Comparison of ENCODE assay signal across 18 cellular contexts in genomic region chr3:64203216-64203615, GRCh38. TPM values are rescaled to one million over a fixed set of nuclear protein-coding genes. Genes with fewer than 3 reads are reported as not detected.
DNase-seq lines count a peak whose midpoint lies in the region; ATAC-seq and TF ChIP-seq lines count a peak whose summit lies in the region.
"Had no signal": no experiment of that assay in that cellular context is flagged by ENCODE, and none has a peak within 500 bp of the region (broad histone marks: within the 10 kb centered on the region; RNA-seq: fewer than 3 reads in every experiment).

No MANE protein-coding gene starts in this region.

- no peak for TF ChIP-seq RAD21 in SK-N-SH (IDR thresholded peaks at IDR 0.05; ENCODE audit: low read length)

- no peaks in the 10 kb centered on the region for H3K4me1 Mint-ChIP-seq in CD14-positive monocyte

- CTCF ChIA-PET in SK-N-SH (lab: Yijun Ruan, JAX) = no interaction called here

- 97% methylated on average over 2 of the region's 2 CpGs for WGBS in SK-N-SH (ENCODE audit: low lambda C conversion rate)
- WGBS in smooth muscle cell (ENCODE audit: low lambda C conversion rate) = 25% methylated on average over 2 of the region's 2 CpGs

- H3K9me3 Mint-ChIP-seq in CD14-positive monocyte = peaks cover 0 to 7% (median 3%) of the 10 kb centered on the region in 7 donors

- TF ChIP-seq EP300 in SK-N-SH (IDR thresholded peaks at IDR 0.05; ENCODE audit: borderline replicate concordance in 1 of 2, low read depth in 1 of 2, low read length in 1 of 2) = no peak

- H3K4me3 ChIP-seq in SK-N-SH (ENCODE audit: low read depth in 2 of 2, low read length in 1 of 2) (no peak overlapping the region), SJSA1 (no peak overlapping the region), smooth muscle cell (no peak overlapping the region)
- H3K4me3 ChIP-seq: Peyer's patch had no signal

- intact Hi-C loops in CD14-positive monocyte (cut with micrococcal nuclease) = no loop called here

- TF ChIP-seq CTCF in SK-N-SH (IDR thresholded peaks at IDR 0.05) (no peak), smooth muscle cell (IDR thresholded peaks at IDR 0.05; ENCODE audit: borderline replicate concordance, insufficient read depth, poor library complexity, severe bottlenecking) (no peak), CD14-positive monocyte (IDR thresholded peaks at IDR 0.05) (no peak)

- no peak for ATAC-seq in SK-N-SH treated with all-trans-retinoic acid at 6 μM for 48 hours

- H3K36me3 ChIP-seq in SK-N-SH (replicated peaks in 1 of 2; ENCODE audit: control insufficient read depth in 1 of 2, insufficient read depth in 2 of 2, low read length in 1 of 2) = no peaks in the 10 kb centered on the region
- H3K36me3 ChIP-seq in SJSA1 = peaks cover 13% of the 10 kb centered on the region
- peaks cover 3% of the 10 kb centered on the region for H3K36me3 ChIP-seq in smooth muscle cell (ENCODE audit: low read depth)
- H3K36me3 ChIP-seq: Peyer's patch had no signal

- H3K4me2 ChIP-seq in SK-N-SH (no peak overlapping the region), smooth muscle cell (peak overlapping the region; percentile 36)
- H3K4me2 ChIP-seq: KMS-11 had no signal

- H3K9me2 ChIP-seq in SK-N-SH = no peaks in the 10 kb centered on the region

- H3K27ac ChIP-seq in SK-N-SH (ENCODE audit: low read depth in 2 of 2, low read length in 1 of 2) = no peak overlapping the region
- H3K27ac ChIP-seq in SJSA1 = peak overlapping the region; percentile 28; the same call in 1 of the 2 replicates
- H3K27ac ChIP-seq in smooth muscle cell (ENCODE audit: low read depth) = peak overlapping the region; percentile 84
- H3K27ac ChIP-seq: 22Rv1, KMS-11, Peyer's patch had no signal

- H3K9ac ChIP-seq in SK-N-SH = no peak overlapping the region
- no peak overlapping the region for H3K9ac ChIP-seq in smooth muscle cell (ENCODE audit: low read depth)
- H3K9ac ChIP-seq: KMS-11 had no signal

- H4K20me1 ChIP-seq in SK-N-SH (ENCODE audit: insufficient read depth) (no peaks in the 10 kb centered on the region), smooth muscle cell (ENCODE audit: low read depth) (peaks cover 53% of the 10 kb centered on the region)

- H3K27me3 Mint-ChIP-seq in CD14-positive monocyte (ENCODE audit: low read depth in 3 of 3) = peaks cover 0 to 4% (median 2%) of the 10 kb centered on the region in 3 donors

- no peaks in the 10 kb centered on the region for H3K79me2 ChIP-seq in SK-N-SH (ENCODE audit: insufficient read depth)
- H3K79me2 ChIP-seq in smooth muscle cell (ENCODE audit: low read depth) = peaks cover 90% of the 10 kb centered on the region

- H3F3A ChIP-seq in SK-N-SH (replicated peaks; ENCODE audit: insufficient read depth) (peaks cover 7% of the 10 kb centered on the region), smooth muscle cell (ENCODE audit: low read depth) (peaks cover 23% of the 10 kb centered on the region)

- H3K4me1 ChIP-seq in SK-N-SH (ENCODE audit: control insufficient read depth in 1 of 2, insufficient read depth in 2 of 2, low read depth in 1 of 2, low read length in 1 of 2) (peaks cover 0 to 16% of the 10 kb centered on the region in 2 experiments; a peak in 2 of 4 replicates), SJSA1 (replicated peaks) (peaks cover 20% of the 10 kb centered on the region), smooth muscle cell (ENCODE audit: low read depth) (peaks cover 7% of the 10 kb centered on the region)
- H3K4me1 ChIP-seq: Peyer's patch had no signal

- no peak overlapping the region for H3K27ac Mint-ChIP-seq in CD14-positive monocyte

- H3K9me3 ChIP-seq in SK-N-SH (no peaks in the 10 kb centered on the region), SJSA1 (replicated peaks) (no peaks in the 10 kb centered on the region), smooth muscle cell (replicated peaks; ENCODE audit: low read depth) (no peaks in the 10 kb centered on the region)
- H3K9me3 ChIP-seq: Peyer's patch had no signal

- POLR2A ChIA-PET in SK-N-SH (lab: Yijun Ruan, JAX) = no interaction called here

- no peak overlapping the region for H3K4me3 Mint-ChIP-seq in CD14-positive monocyte

- H3K36me3 Mint-ChIP-seq in CD14-positive monocyte = no peaks in the 10 kb centered on the region

- DNase-seq in SK-N-SH (no peak), SJSA1 (ENCODE audit: low read depth in 1 of 2, low spot score in 2 of 2) (peak in 1 of 2 experiments; percentile 48), fibroblast of peridontal ligament (ENCODE audit: extremely low read depth) (peak; percentile 42), smooth muscle cell (lab: John Stamatoyannopoulos, UW; ENCODE audit: unreplicated experiment) (no peak), NCI-H446 (lab: John Stamatoyannopoulos, UW) (no peak), CD14-positive monocyte (ENCODE audit: low spot score) (no peak)
- DNase-seq in stimulated activated CD4-positive, alpha-beta T cell treated with anti-CD3 and anti-CD28 coated beads, Interleukin-4, amount 100 ng/mL, for 24 hours = no peak
- DNase-seq: C1 segment of cervical spinal cord, DMS53, NCI-H1105 treated with DMSO at 0.1 percent for 48 hours, NCI-H187, NCI-H2171, NCI-H510A treated with DMSO at 0.1 percent for 48 hours, Peyer's patch, SIG-M5 had no signal

- H2AFZ ChIP-seq in SK-N-SH (ENCODE audit: low read depth) = no peak overlapping the region
- no peak overlapping the region for H2AFZ ChIP-seq in smooth muscle cell (ENCODE audit: low read depth)

- H3K27me3 ChIP-seq in SK-N-SH (ENCODE audit: insufficient read depth) (no peaks in the 10 kb centered on the region), SJSA1 (replicated peaks) (no peaks in the 10 kb centered on the region), smooth muscle cell (ENCODE audit: low read depth) (no peaks in the 10 kb centered on the region)
- H3K27me3 ChIP-seq: Peyer's patch had no signal

TF ChIP-seq in SK-N-SH, 30 proteins besides CTCF, POLR2A, EP300 and RAD21 (continues in another document):
- TF ChIP-seq ZBTB33 (IDR thresholded peaks at IDR 0.05; ENCODE audit: borderline replicate concordance, low read depth) (no peak), JUND (IDR thresholded peaks at IDR 0.05) (no peak), FOSL2 (IDR thresholded peaks at IDR 0.05; ENCODE audit: borderline replicate concordance, low read depth) (0 out of 2 replicates have a peak, but pooled peaks have one; percentile 10), PBX3 (IDR thresholded peaks at IDR 0.05) (no peak)

TF ChIP-seq in SK-N-SH treated with all-trans-retinoic acid at 6 μM for 48 hours, 23 proteins besides CTCF, POLR2A, EP300 and RAD21 (continues in another document):
- TF ChIP-seq, protein P1, sequence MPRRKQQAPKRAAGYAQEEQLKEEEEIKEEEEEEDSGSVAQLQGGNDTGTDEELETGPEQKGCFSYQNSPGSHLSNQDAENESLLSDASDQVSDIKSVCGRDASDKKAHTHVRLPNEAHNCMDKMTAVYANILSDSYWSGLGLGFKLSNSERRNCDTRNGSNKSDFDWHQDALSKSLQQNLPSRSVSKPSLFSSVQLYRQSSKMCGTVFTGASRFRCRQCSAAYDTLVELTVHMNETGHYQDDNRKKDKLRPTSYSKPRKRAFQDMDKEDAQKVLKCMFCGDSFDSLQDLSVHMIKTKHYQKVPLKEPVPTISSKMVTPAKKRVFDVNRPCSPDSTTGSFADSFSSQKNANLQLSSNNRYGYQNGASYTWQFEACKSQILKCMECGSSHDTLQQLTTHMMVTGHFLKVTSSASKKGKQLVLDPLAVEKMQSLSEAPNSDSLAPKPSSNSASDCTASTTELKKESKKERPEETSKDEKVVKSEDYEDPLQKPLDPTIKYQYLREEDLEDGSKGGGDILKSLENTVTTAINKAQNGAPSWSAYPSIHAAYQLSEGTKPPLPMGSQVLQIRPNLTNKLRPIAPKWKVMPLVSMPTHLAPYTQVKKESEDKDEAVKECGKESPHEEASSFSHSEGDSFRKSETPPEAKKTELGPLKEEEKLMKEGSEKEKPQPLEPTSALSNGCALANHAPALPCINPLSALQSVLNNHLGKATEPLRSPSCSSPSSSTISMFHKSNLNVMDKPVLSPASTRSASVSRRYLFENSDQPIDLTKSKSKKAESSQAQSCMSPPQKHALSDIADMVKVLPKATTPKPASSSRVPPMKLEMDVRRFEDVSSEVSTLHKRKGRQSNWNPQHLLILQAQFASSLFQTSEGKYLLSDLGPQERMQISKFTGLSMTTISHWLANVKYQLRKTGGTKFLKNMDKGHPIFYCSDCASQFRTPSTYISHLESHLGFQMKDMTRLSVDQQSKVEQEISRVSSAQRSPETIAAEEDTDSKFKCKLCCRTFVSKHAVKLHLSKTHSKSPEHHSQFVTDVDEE (CRISPR knock-in tag; IDR thresholded peaks at IDR 0.05) = no peak
- TF ChIP-seq SNAI2 (CRISPR knock-in tag; IDR thresholded peaks at IDR 0.05) (no peak), ZFP30 (CRISPR knock-in tag; IDR thresholded peaks at IDR 0.05) (no peak), GLIS3 (CRISPR knock-in tag; IDR thresholded peaks at IDR 0.05) (no peak), RARB (CRISPR knock-in tag; IDR thresholded peaks at IDR 0.05) (no peak), ISL1 (CRISPR knock-in tag; IDR thresholded peaks at IDR 0.05) (no peak), POU6F1 (CRISPR knock-in tag; IDR thresholded peaks at IDR 0.05; ENCODE audit: borderline replicate concordance, low read depth) (no peak), ZNF8 (CRISPR knock-in tag; IDR thresholded peaks at IDR 0.05) (no peak), OSR1 (CRISPR knock-in tag; IDR thresholded peaks at IDR 0.05) (no peak), PPARA (CRISPR knock-in tag; IDR thresholded peaks at IDR 0.05; ENCODE audit: borderline replicate concordance) (no peak)

RNA-seq across cellular contexts. Expression of gene PRICKLE2, which starts 22.1 kb away (rescaled TPM):
- 0.67 and 1.1 TPM in 2 replicates for polyA plus RNA-seq in SK-N-SH (2012; rRNA removed)
- polyA plus RNA-seq in SK-N-SH (2012; cell fraction: cytosol; rRNA removed) = 0.42 and 0.49 TPM in 2 replicates
- polyA plus RNA-seq in SK-N-SH (2012; cell fraction: nucleus; rRNA removed) = 2.0 and 2.2 TPM in 2 replicates
- 9.7 and 18.3 TPM in 2 replicates for total RNA-seq in SJSA1 (2014; rRNA removed; shearing (Covaris generic))
- 49.9 and 68.9 TPM in 2 replicates for total RNA-seq in smooth muscle cell
- 7.8 and 13.3 TPM in 2 replicates for polyA plus RNA-seq in smooth muscle cell
- polyA plus RNA-seq in CD14-positive monocyte = not detected

Comparison
In these comparisons a context has a peak if more than half of its experiments do, and no peak if none do; other contexts are left out.
1. H3K27ac ChIP-seq: peak in SJSA1 (single experiment) and smooth muscle cell (single experiment); none in SK-N-SH (0 of 2).